28 cellular contexts compared by ENCODE assay signal in genomic region chr6:6503186-6503585, GRCh38.
"Had no signal": no experiment of that assay in that cellular context is flagged by ENCODE, and none has a peak within 500 bp of the region (broad histone marks: within the 10 kb centered on the region; RNA-seq: fewer than 3 reads in every experiment).

No MANE protein-coding gene starts in this region.

- H3K4me3 ChIP-seq: lung, neural progenitor cell, right lobe of liver, skin epidermis, uterus had no signal

- H3K27me3 ChIP-seq: brain microvascular endothelial cell, neural progenitor cell, right lobe of liver, uterus had no signal

- H3K4me1 ChIP-seq: neural progenitor cell, right lobe of liver, uterus had no signal

- H3K27ac ChIP-seq: brain microvascular endothelial cell, neural progenitor cell, right lobe of liver, skin epidermis, uterus had no signal

- H3K36me3 ChIP-seq: brain microvascular endothelial cell, neural progenitor cell, right lobe of liver, uterus had no signal

- H3K9me3 ChIP-seq: right lobe of liver, uterus had no signal

- ATAC-seq: natural killer cell; stimulated activated effector memory CD8-positive, alpha-beta T cell treated with anti-CD3 and anti-CD28 coated beads, Interleukin-12 subunit alpha, Interleukin-12 subunit beta, amount 100 ng/mL, for 72 hours; WTC11 had no signal

- DNase-seq: activated CD4-positive, alpha-beta memory T cell treated with anti-CD3 and anti-CD28 coated beads, Interleukin-2, amount 10 ng/mL, durations not matched to agents 7 days and 5 days; activated CD4-positive, alpha-beta T cell treated with anti-CD3 and anti-CD28 coated beads for 1 hour; activated CD4-positive, alpha-beta T cell treated with anti-CD3 and anti-CD28 coated beads, Interleukin-2, amount 10 ng/mL, durations not matched to agents 7 days and 5 days; activated CD8-positive, alpha-beta memory T cell treated with anti-CD3 and anti-CD28 coated beads, Interleukin-2, amount 50 U/mL, for 48 hours; activated gamma-delta T cell treated with Interleukin-2 at 50 U/mL for 16 hours; activated naive CD4-positive, alpha-beta T cell treated with anti-CD3 and anti-CD28 coated beads, Interleukin-2, amount 50 U/mL, for 16 hours; activated T-cell treated with anti-CD3 and anti-CD28 coated beads, Interleukin-2, amount 50 U/mL, for 24 hours; amniotic stem cell; brain microvascular endothelial cell; caudate nucleus; cortex of kidney; foreskin fibroblast; head of caudate nucleus; mesendoderm; natural killer cell; occipital lobe; posterior cingulate gyrus; right lobe of liver; stimulated activated CD4-positive, alpha-beta T cell treated with anti-CD3 and anti-CD28 coated beads, Interleukin-12 subunit alpha, Interleukin-12 subunit beta, amount 100 ng/mL, for 4 hours; stimulated activated CD4-positive, alpha-beta T cell treated with anti-CD3 and anti-CD28 coated beads, Interleukin-4, amount 100 ng/mL, for 1 hour; substantia nigra; T-helper 1 cell; uterus had no signal
